21 cellular contexts compared by ENCODE assay signal in genomic region chr2:97910403-97911209, GRCh38.
A peak's percentile ranks its signal among the peaks of the same experiment; 100 is the strongest.
DNase-seq lines count a peak whose midpoint lies in the region; ATAC-seq and TF ChIP-seq lines count a peak whose summit lies in the region.
"Had no signal": no experiment of that assay in that cellular context is flagged by ENCODE, and none has a peak within 500 bp of the region (broad histone marks: within the 10 kb centered on the region; RNA-seq: fewer than 3 reads in every experiment).

No MANE protein-coding gene starts in this region.

- WGBS in spleen, 5 donors, result 69 to 83% (median 79%) methylated on average over 9 of the region's 9 CpGs
- WGBS in psoas muscle, 3 donors, result 95 to 96% (median 95%) methylated on average over 9 of the region's 9 CpGs

- no peak for ATAC-seq in activated naive CD8-positive, alpha-beta T cell treated with anti-CD3 and anti-CD28 coated beads, Interleukin-2, amount 50 U/mL, for 24 hours
- ATAC-seq in psoas muscle (no peak), GM19328 (IDR thresholded peaks at IDR 0.05; ENCODE audit: unreplicated experiment) (no peak)
- ATAC-seq: Right ventricle myocardium inferior, sciatic nerve had no signal

- TF ChIP-seq POLR2A in spleen (IDR thresholded peaks at IDR 0.05), result no peak

- CTCF ChIA-PET in HEK293T (lab: Yijun Ruan, JAX), result no interaction called here

- no peaks in the 10 kb centered on the region for H3K27me3 Mint-ChIP-seq in activated naive CD8-positive, alpha-beta T cell
- H3K27me3 Mint-ChIP-seq in activated naive CD8-positive, alpha-beta T cell treated with anti-CD3 and anti-CD28 coated beads for 36 hours, result no peaks in the 10 kb centered on the region
- no peaks in the 10 kb centered on the region for H3K27me3 Mint-ChIP-seq in activated naive CD8-positive, alpha-beta T cell treated with anti-CD3 and anti-CD28 coated beads, Interleukin-2, amount 50 U/mL, for 24 hours

- TF ChIP-seq CTCF in spleen (IDR thresholded peaks at IDR 0.05 in 8 of 11, conservative IDR thresholded peaks at IDR 0.05 in 3 of 11) (no peak), psoas muscle (IDR thresholded peaks at IDR 0.05) (no peak)

- H3K27ac ChIP-seq in spleen, result peak overlapping the region in 5 of 8 donors; percentile 5 to 52 (median 23)
- no peak overlapping the region for H3K27ac ChIP-seq in psoas muscle
- H3K27ac ChIP-seq: cardiac muscle cell, hepatocyte, pancreas, testis, WERI-Rb-1 had no signal

- peaks cover 49% of the 10 kb centered on the region for H3K4me1 Mint-ChIP-seq in activated naive CD8-positive, alpha-beta T cell (ENCODE audit: low read depth)
- peaks cover 32% of the 10 kb centered on the region for H3K4me1 Mint-ChIP-seq in activated naive CD8-positive, alpha-beta T cell treated with anti-CD3 and anti-CD28 coated beads for 36 hours
- peaks cover 58% of the 10 kb centered on the region for H3K4me1 Mint-ChIP-seq in activated naive CD8-positive, alpha-beta T cell treated with anti-CD3 and anti-CD28 coated beads, Interleukin-2, amount 50 U/mL, for 24 hours

- H3K9me3 ChIP-seq in spleen, result no peaks in the 10 kb centered on the region
- H3K9me3 ChIP-seq in psoas muscle, result no peaks in the 10 kb centered on the region
- H3K9me3 ChIP-seq: BE2C, pancreas, testis had no signal

- peaks cover 0 to 93% (median 55%) of the 10 kb centered on the region in 6 donors for H3K4me1 ChIP-seq in spleen
- peaks cover 35% of the 10 kb centered on the region for H3K4me1 ChIP-seq in psoas muscle
- H3K4me1 ChIP-seq: BE2C, testis had no signal

- no peak overlapping the region for H3K4me3 ChIP-seq in spleen
- H3K4me3 ChIP-seq in psoas muscle, result no peak overlapping the region
- H3K4me3 ChIP-seq: cardiac muscle cell, hepatocyte, pancreas, testis had no signal

- intact Hi-C loops in spleen (cut with DNase I; ENCODE audit: low total_unique reads) (no loop called here), psoas muscle (cut with DNase I) (no loop called here)

- POLR2A ChIA-PET in HEK293T (lab: Yijun Ruan, JAX), result no interaction called here

- H3K4me3 Mint-ChIP-seq in activated naive CD8-positive, alpha-beta T cell, result no peak overlapping the region
- no peak overlapping the region for H3K4me3 Mint-ChIP-seq in activated naive CD8-positive, alpha-beta T cell treated with anti-CD3 and anti-CD28 coated beads for 36 hours
- H3K4me3 Mint-ChIP-seq in activated naive CD8-positive, alpha-beta T cell treated with anti-CD3 and anti-CD28 coated beads, Interleukin-2, amount 50 U/mL, for 24 hours, result no peak overlapping the region

- H3K27me3 ChIP-seq in spleen (replicated peaks in 1 of 7), result no peaks in the 10 kb centered on the region
- H3K27me3 ChIP-seq in psoas muscle (ENCODE audit: insufficient read depth in 3 of 3, low read length in 2 of 3), result no peaks in the 10 kb centered on the region
- H3K27me3 ChIP-seq: BE2C, cardiac muscle cell, hepatocyte, pancreas, testis had no signal

- peak overlapping the region; percentile 25 for H3K27ac Mint-ChIP-seq in activated naive CD8-positive, alpha-beta T cell
- no peak overlapping the region for H3K27ac Mint-ChIP-seq in activated naive CD8-positive, alpha-beta T cell treated with anti-CD3 and anti-CD28 coated beads for 36 hours
- H3K27ac Mint-ChIP-seq in activated naive CD8-positive, alpha-beta T cell treated with anti-CD3 and anti-CD28 coated beads, Interleukin-2, amount 50 U/mL, for 24 hours, result peak overlapping the region; percentile 30

- H3K36me3 Mint-ChIP-seq in activated naive CD8-positive, alpha-beta T cell, result peaks cover 42% of the 10 kb centered on the region
- H3K36me3 Mint-ChIP-seq in activated naive CD8-positive, alpha-beta T cell treated with anti-CD3 and anti-CD28 coated beads for 36 hours, result peaks cover 45% of the 10 kb centered on the region
- peaks cover 40% of the 10 kb centered on the region for H3K36me3 Mint-ChIP-seq in activated naive CD8-positive, alpha-beta T cell treated with anti-CD3 and anti-CD28 coated beads, Interleukin-2, amount 50 U/mL, for 24 hours (ENCODE audit: low read depth)

- H3K9me3 Mint-ChIP-seq in activated naive CD8-positive, alpha-beta T cell (ENCODE audit: low read depth), result no peaks in the 10 kb centered on the region
- no peaks in the 10 kb centered on the region for H3K9me3 Mint-ChIP-seq in activated naive CD8-positive, alpha-beta T cell treated with anti-CD3 and anti-CD28 coated beads for 36 hours
- H3K9me3 Mint-ChIP-seq in activated naive CD8-positive, alpha-beta T cell treated with anti-CD3 and anti-CD28 coated beads, Interleukin-2, amount 50 U/mL, for 24 hours, result no peaks in the 10 kb centered on the region

- DNase-seq in activated naive CD8-positive, alpha-beta T cell treated with anti-CD3 and anti-CD28 coated beads for 36 hours, result no peak
- peak; percentile 85 for DNase-seq in M059J (ENCODE audit: low read depth)
- no peak for DNase-seq in activated naive CD8-positive, alpha-beta T cell treated with anti-CD3 and anti-CD28 coated beads, Interleukin-2, amount 50 U/mL, for 24 hours
- DNase-seq in spleen, result no peak
- DNase-seq in psoas muscle, result no peak
- DNase-seq in HEK293T (ENCODE audit: extremely low spot score), result no peak
- DNase-seq: activated CD8-positive, alpha-beta memory T cell treated with anti-CD3 and anti-CD28 coated beads, Interleukin-2, amount 50 U/mL, for 48 hours; activated effector memory CD4-positive, alpha-beta T cell treated with anti-CD3 and anti-CD28 coated beads, Interleukin-2, amount 50 U/mL, for 16 hours; amygdala; BE2C; NCI-H146; NCI-H526; pancreas; testis; WERI-Rb-1 had no signal

- H3K36me3 ChIP-seq in spleen, result peaks cover 0 to 28% (median 0%) of the 10 kb centered on the region in 6 donors
- H3K36me3 ChIP-seq in psoas muscle (ENCODE audit: insufficient read depth in 1 of 2, low read depth in 1 of 2), result no peaks in the 10 kb centered on the region
- H3K36me3 ChIP-seq: BE2C, cardiac muscle cell, pancreas had no signal

TF ChIP-seq in HEK293T, 16 proteins besides CTCF, POLR2A, EP300 and RAD21:
- TF ChIP-seq L3MBTL2 (conservative IDR thresholded peaks at IDR 0.05) (no peak), CTBP1 (IDR thresholded peaks at IDR 0.05; ENCODE audit: borderline replicate concordance) (no peak), PKNOX1 (IDR thresholded peaks at IDR 0.05) (no peak), ARNT (IDR thresholded peaks at IDR 0.05) (no peak), BHLHE40 (IDR thresholded peaks at IDR 0.05; ENCODE audit: borderline replicate concordance) (no peak), ZNF384 (IDR thresholded peaks at IDR 0.05) (no peak), FOXA1 (IDR thresholded peaks at IDR 0.05) (no peak), FOXK2 (IDR thresholded peaks at IDR 0.05) (no peak), SUZ12 (IDR thresholded peaks at IDR 0.05) (no peak), HDGF (IDR thresholded peaks at IDR 0.05; ENCODE audit: borderline replicate concordance) (no peak), ELF4 (IDR thresholded peaks at IDR 0.05) (no peak), TARDBP (IDR thresholded peaks at IDR 0.05) (no peak), SP1 (IDR thresholded peaks at IDR 0.05) (no peak), LEF1 (IDR thresholded peaks at IDR 0.05; ENCODE audit: borderline replicate concordance) (no peak), NFRKB (IDR thresholded peaks at IDR 0.05) (no peak), FOXM1 (IDR thresholded peaks at IDR 0.05; ENCODE audit: borderline replicate concordance) (no peak)
TF ChIP-seq in HEK293T: peak in this region for 0.
